Comparison of ENCODE assay signal across 11 cellular contexts in the genomic region with DNA sequence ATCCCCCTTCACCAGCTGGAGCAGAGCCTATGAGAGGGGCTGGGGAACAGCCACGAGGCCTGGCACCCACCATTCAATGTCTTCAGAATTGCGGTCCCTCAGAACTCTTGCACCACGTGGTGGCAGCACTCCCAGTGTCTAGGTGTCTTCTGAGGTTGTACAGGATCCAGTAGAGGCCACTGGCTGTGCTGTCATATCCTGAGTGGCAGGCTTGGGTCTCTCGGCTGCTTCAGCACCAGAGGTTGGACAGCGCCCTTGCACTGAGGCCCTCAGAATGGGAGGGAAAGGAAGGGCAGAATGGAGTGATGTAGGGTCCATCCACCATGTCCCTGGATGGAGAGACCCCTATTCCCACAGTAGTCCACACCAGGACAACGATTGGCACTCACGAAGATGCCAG.
A peak's percentile ranks its signal among the peaks of the same experiment; 100 is the strongest.
DNase-seq lines count a peak whose midpoint lies in the region; ATAC-seq, FAIRE-seq and TF ChIP-seq lines count a peak whose summit lies in the region.
"Had no signal": no experiment of that assay in that cellular context is flagged by ENCODE, and none has a peak within 500 bp of the region (broad histone marks: within the 10 kb centered on the region; RNA-seq: fewer than 3 reads in every experiment).

No MANE protein-coding gene starts in this region.

- H4K20me1 ChIP-seq in MM.1S (ENCODE audit: insufficient read depth, low read length), result no peaks in the 10 kb centered on the region

- H3K9ac ChIP-seq in MM.1S (ENCODE audit: low read length), result no peak overlapping the region
- H3K9ac ChIP-seq in kidney (ENCODE audit: low read length in 2 of 2), result no peak overlapping the region

- H3K9me3 ChIP-seq in A549, result no peaks in the 10 kb centered on the region; the same call in 2 of the 3 replicates
- no peaks in the 10 kb centered on the region for H3K9me3 ChIP-seq in MM.1S (replicated peaks; ENCODE audit: insufficient read depth, low read length)
- H3K9me3 ChIP-seq in kidney (ENCODE audit: control insufficient read depth in 1 of 2, low read length in 2 of 2), result no peaks in the 10 kb centered on the region

- CTCF ChIA-PET in A549 (lab: Yijun Ruan, JAX), result no interaction called here
- CTCF ChIA-PET in activated CD8-positive, alpha-beta T cell treated with anti-CD3 and anti-CD28 coated beads, Interleukin-2, amount 10 ng/mL, durations not matched to agents 7 days and 5 days (lab: Charles Lee), result no interaction called here

- H3K4me2 ChIP-seq in A549 (no peak overlapping the region), MM.1S (ENCODE audit: low read depth, low read length) (no peak overlapping the region)

- ATAC-seq in A549, result no peak
- ATAC-seq in activated CD8-positive, alpha-beta T cell treated with anti-CD3 and anti-CD28 coated beads, Interleukin-2, amount 10 ng/mL, durations not matched to agents 7 days and 5 days, result no peak
- ATAC-seq in sciatic nerve, result no peak
- no peak for ATAC-seq in GM19452 (IDR thresholded peaks at IDR 0.05; ENCODE audit: unreplicated experiment)
- ATAC-seq: foreskin keratinocyte had no signal

- H3K9me2 ChIP-seq in MM.1S (replicated peaks; ENCODE audit: insufficient read depth, low read length), result no peaks in the 10 kb centered on the region

- POLR2A ChIA-PET in A549 (lab: Yijun Ruan, JAX), result no interaction called here
- POLR2A ChIA-PET in activated CD8-positive, alpha-beta T cell treated with anti-CD3 and anti-CD28 coated beads, Interleukin-2, amount 10 ng/mL, durations not matched to agents 7 days and 5 days (lab: Charles Lee), result no interaction called here

- H3K9me3 Mint-ChIP-seq in activated CD8-positive, alpha-beta T cell treated with anti-CD3 and anti-CD28 coated beads, Interleukin-2, amount 10 ng/mL, durations not matched to agents 7 days and 5 days (ENCODE audit: insufficient read depth), result no peaks in the 10 kb centered on the region

- no peaks in the 10 kb centered on the region for H3K36me3 ChIP-seq in MM.1S (replicated peaks; ENCODE audit: insufficient read depth, low read length)
- H3K36me3 ChIP-seq in kidney (ENCODE audit: control insufficient read depth in 1 of 2, insufficient read depth in 2 of 2, low read length in 2 of 2), result no peaks in the 10 kb centered on the region

- TF ChIP-seq EP300 in A549 (IDR thresholded peaks at IDR 0.05), result no peak

- DNase-seq in A549 (ENCODE audit: low read depth in 1 of 2, low spot score in 1 of 2) (peak in 1 of 2 experiments; percentile 34), EL (peak; percentile 5), MM.1S (peak; percentile 33), posterior cingulate gyrus (no peak), sciatic nerve (ENCODE audit: low spot score) (no peak), kidney (no peak)
- DNase-seq in activated CD8-positive, alpha-beta T cell treated with anti-CD3 and anti-CD28 coated beads, Interleukin-2, amount 10 ng/mL, durations not matched to agents 7 days and 5 days, result peak; percentile 37
- DNase-seq: activated gamma-delta T cell treated with Interleukin-2 at 50 U/mL for 16 hours, foreskin keratinocyte, T-helper 9 cell had no signal

- H3K4me3 ChIP-seq in A549 (no peak overlapping the region), MM.1S (ENCODE audit: low read length) (no peak overlapping the region), kidney (ENCODE audit: low read length in 2 of 2) (no peak overlapping the region)

- H3K4me1 Mint-ChIP-seq in activated CD8-positive, alpha-beta T cell treated with anti-CD3 and anti-CD28 coated beads, Interleukin-2, amount 10 ng/mL, durations not matched to agents 7 days and 5 days (ENCODE audit: low read depth), result no peaks in the 10 kb centered on the region

- no peaks in the 10 kb centered on the region for H3F3A ChIP-seq in MM.1S (ENCODE audit: insufficient read depth, low read length)

- FAIRE-seq in A549 (lab: Jason Lieb, UNC) (no peak), kidney (lab: Jason Lieb, UNC) (no peak)

- no peak overlapping the region for H3K27ac ChIP-seq in A549
- no peak overlapping the region for H3K27ac ChIP-seq in MM.1S (ENCODE audit: low read length)
- H3K27ac ChIP-seq in kidney (ENCODE audit: low read depth in 2 of 2, low read length in 2 of 2), result no peak overlapping the region
- H3K27ac ChIP-seq: foreskin keratinocyte had no signal

- no peak for TF ChIP-seq POLR2A in A549 (IDR thresholded peaks at IDR 0.05; ENCODE audit: low read length)

- H3K4me3 Mint-ChIP-seq in activated CD8-positive, alpha-beta T cell treated with anti-CD3 and anti-CD28 coated beads, Interleukin-2, amount 10 ng/mL, durations not matched to agents 7 days and 5 days, result no peak overlapping the region

- H3K27ac Mint-ChIP-seq in activated CD8-positive, alpha-beta T cell treated with anti-CD3 and anti-CD28 coated beads, Interleukin-2, amount 10 ng/mL, durations not matched to agents 7 days and 5 days, result no peak overlapping the region

- H3K27me3 Mint-ChIP-seq in activated CD8-positive, alpha-beta T cell treated with anti-CD3 and anti-CD28 coated beads, Interleukin-2, amount 10 ng/mL, durations not matched to agents 7 days and 5 days (ENCODE audit: low read depth), result no peaks in the 10 kb centered on the region

- TF ChIP-seq CTCF in A549 (IDR thresholded peaks at IDR 0.05) (no peak), MM.1S (IDR thresholded peaks at IDR 0.05; ENCODE audit: low read length) (no peak), kidney (IDR thresholded peaks at IDR 0.05; ENCODE audit: borderline replicate concordance, extremely low read depth, insufficient read depth) (no peak)

- H3K79me2 ChIP-seq in MM.1S (ENCODE audit: low read length), result no peaks in the 10 kb centered on the region

- no peaks in the 10 kb centered on the region for H3K36me3 Mint-ChIP-seq in activated CD8-positive, alpha-beta T cell treated with anti-CD3 and anti-CD28 coated beads, Interleukin-2, amount 10 ng/mL, durations not matched to agents 7 days and 5 days (ENCODE audit: low read depth)

- H3K4me1 ChIP-seq in A549 (no peaks in the 10 kb centered on the region), MM.1S (ENCODE audit: low read length) (no peaks in the 10 kb centered on the region), kidney (ENCODE audit: control insufficient read depth in 1 of 2, insufficient read depth in 1 of 2, low read depth in 1 of 2, low read length in 2 of 2) (no peaks in the 10 kb centered on the region)
- H3K4me1 ChIP-seq: foreskin keratinocyte had no signal

- no peak for TF ChIP-seq RAD21 in A549 (conservative IDR thresholded peaks at IDR 0.05 in 1 of 2, IDR thresholded peaks at IDR 0.05 in 1 of 2)

- WGBS in A549 (ENCODE audit: missing lambda C conversion rate), result 5% methylated on average over 7 of the region's 7 CpGs

- intact Hi-C loops in posterior cingulate gyrus (cut with DNase I) (no loop called here), sciatic nerve (cut with DNase I) (no loop called here), kidney (cut with DNase I) (no loop called here)

- no peaks in the 10 kb centered on the region for H3K27me3 ChIP-seq in MM.1S (replicated peaks; ENCODE audit: insufficient read depth, low read length)
- H3K27me3 ChIP-seq: foreskin keratinocyte had no signal

- H2AFZ ChIP-seq in MM.1S (ENCODE audit: low read length), result no peak overlapping the region

TF ChIP-seq in A549, 52 proteins besides CTCF, POLR2A, EP300 and RAD21 (continues in another document):
- no peak for TF ChIP-seq MYC (IDR thresholded peaks at IDR 0.05; ENCODE audit: borderline replicate concordance, low read length)
- peak; percentile 63; the same call in 1 of the 2 replicates for TF ChIP-seq EHMT2 (IDR thresholded peaks at IDR 0.05; ENCODE audit: low read depth)
- TF ChIP-seq, protein P1, sequence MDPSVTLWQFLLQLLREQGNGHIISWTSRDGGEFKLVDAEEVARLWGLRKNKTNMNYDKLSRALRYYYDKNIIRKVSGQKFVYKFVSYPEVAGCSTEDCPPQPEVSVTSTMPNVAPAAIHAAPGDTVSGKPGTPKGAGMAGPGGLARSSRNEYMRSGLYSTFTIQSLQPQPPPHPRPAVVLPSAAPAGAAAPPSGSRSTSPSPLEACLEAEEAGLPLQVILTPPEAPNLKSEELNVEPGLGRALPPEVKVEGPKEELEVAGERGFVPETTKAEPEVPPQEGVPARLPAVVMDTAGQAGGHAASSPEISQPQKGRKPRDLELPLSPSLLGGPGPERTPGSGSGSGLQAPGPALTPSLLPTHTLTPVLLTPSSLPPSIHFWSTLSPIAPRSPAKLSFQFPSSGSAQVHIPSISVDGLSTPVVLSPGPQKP (IDR thresholded peaks at IDR 0.05; ENCODE audit: low read depth, low read length), result no peak
- no peak for TF ChIP-seq RARB (CRISPR knock-in tag; IDR thresholded peaks at IDR 0.05)
- TF ChIP-seq ZFP36 (IDR thresholded peaks at IDR 0.05; ENCODE audit: borderline replicate concordance, partially characterized antibody), result no peak
- TF ChIP-seq ESRRA (IDR thresholded peaks at IDR 0.05; ENCODE audit: borderline replicate concordance, low read length), result no peak
- TF ChIP-seq CHD2 (IDR thresholded peaks at IDR 0.05; ENCODE audit: low read length, partially characterized antibody), result no peak
- TF ChIP-seq FOSB (CRISPR knock-in tag; IDR thresholded peaks at IDR 0.05), result no peak
- no peak for TF ChIP-seq KDM1A (IDR thresholded peaks at IDR 0.05; ENCODE audit: low read depth)
- no peak for TF ChIP-seq FOXS1 (CRISPR knock-in tag; IDR thresholded peaks at IDR 0.05)
- TF ChIP-seq JUNB (IDR thresholded peaks at IDR 0.05), result no peak
- TF ChIP-seq, protein P2, sequence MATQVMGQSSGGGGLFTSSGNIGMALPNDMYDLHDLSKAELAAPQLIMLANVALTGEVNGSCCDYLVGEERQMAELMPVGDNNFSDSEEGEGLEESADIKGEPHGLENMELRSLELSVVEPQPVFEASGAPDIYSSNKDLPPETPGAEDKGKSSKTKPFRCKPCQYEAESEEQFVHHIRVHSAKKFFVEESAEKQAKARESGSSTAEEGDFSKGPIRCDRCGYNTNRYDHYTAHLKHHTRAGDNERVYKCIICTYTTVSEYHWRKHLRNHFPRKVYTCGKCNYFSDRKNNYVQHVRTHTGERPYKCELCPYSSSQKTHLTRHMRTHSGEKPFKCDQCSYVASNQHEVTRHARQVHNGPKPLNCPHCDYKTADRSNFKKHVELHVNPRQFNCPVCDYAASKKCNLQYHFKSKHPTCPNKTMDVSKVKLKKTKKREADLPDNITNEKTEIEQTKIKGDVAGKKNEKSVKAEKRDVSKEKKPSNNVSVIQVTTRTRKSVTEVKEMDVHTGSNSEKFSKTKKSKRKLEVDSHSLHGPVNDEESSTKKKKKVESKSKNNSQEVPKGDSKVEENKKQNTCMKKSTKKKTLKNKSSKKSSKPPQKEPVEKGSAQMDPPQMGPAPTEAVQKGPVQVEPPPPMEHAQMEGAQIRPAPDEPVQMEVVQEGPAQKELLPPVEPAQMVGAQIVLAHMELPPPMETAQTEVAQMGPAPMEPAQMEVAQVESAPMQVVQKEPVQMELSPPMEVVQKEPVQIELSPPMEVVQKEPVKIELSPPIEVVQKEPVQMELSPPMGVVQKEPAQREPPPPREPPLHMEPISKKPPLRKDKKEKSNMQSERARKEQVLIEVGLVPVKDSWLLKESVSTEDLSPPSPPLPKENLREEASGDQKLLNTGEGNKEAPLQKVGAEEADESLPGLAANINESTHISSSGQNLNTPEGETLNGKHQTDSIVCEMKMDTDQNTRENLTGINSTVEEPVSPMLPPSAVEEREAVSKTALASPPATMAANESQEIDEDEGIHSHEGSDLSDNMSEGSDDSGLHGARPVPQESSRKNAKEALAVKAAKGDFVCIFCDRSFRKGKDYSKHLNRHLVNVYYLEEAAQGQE (IDR thresholded peaks at IDR 0.05), result peak; percentile 89

Comparison
In these comparisons a context has a peak if more than half of its experiments do, and no peak if none do; other contexts are left out.
1. DNase-seq: peak in EL (single experiment), MM.1S (single experiment) and activated CD8-positive, alpha-beta T cell treated with anti-CD3 and anti-CD28 coated beads, Interleukin-2, amount 10 ng/mL, durations not matched to agents 7 days and 5 days (single experiment); none in posterior cingulate gyrus (0 of 10), sciatic nerve (single experiment) and kidney (single experiment).